In the genomic region with DNA sequence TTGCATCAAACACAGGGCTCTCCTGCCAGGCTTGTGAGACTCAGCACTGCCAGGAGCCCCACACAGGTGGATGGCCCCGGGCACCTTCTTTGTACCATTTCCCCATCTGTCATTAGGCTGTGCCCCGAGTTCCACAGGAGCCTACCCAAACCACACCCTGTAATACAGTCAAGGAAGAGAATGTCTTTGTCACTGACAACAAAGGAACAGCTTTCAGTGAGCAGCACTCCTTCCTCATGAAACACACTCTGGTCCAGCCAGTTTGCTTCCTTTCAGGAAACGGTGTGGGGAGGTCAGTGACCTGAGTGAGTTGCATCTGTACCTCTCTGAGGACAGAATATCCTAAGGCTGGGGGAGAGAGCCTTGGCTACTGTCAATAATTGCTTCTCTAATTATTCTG, we compare ENCODE assay signal across 27 cellular contexts. TPM values are rescaled to one million over a fixed set of nuclear protein-coding genes. Genes with fewer than 3 reads are reported as not detected.
DNase-seq lines count a peak whose midpoint lies in the region; ATAC-seq and TF ChIP-seq lines count a peak whose summit lies in the region.
"Had no signal": no experiment of that assay in that cellular context is flagged by ENCODE, and none has a peak within 500 bp of the region (broad histone marks: within the 10 kb centered on the region; RNA-seq: fewer than 3 reads in every experiment).

No MANE protein-coding gene starts in this region.

- no peak overlapping the region for H2AFZ ChIP-seq in neural progenitor cell (replicated peaks)

- no peak overlapping the region for H3K4me2 ChIP-seq in neural progenitor cell

- no peaks in the 10 kb centered on the region for H3K79me2 ChIP-seq in neural progenitor cell (ENCODE audit: low read depth)

- no peak overlapping the region for H3K27ac ChIP-seq in neural progenitor cell
- H3K27ac ChIP-seq: 22Rv1 had no signal

- DNase-seq in NCI-H1417 (lab: John Stamatoyannopoulos, UW) (peak in 2 of 3 experiments; percentile 5 to 50), NCI-H1417 treated with DMSO at 0.1 percent for 48 hours (lab: John Stamatoyannopoulos, UW) (no peak), NCI-H146 (lab: John Stamatoyannopoulos, UW) (peak; percentile 11), epithelial cell of esophagus (ENCODE audit: low read depth) (peak; percentile 55), neural progenitor cell (ENCODE audit: low spot score) (peak; percentile 25), NCI-H2171 treated with DMSO at 0.1 percent for 48 hours (lab: John Stamatoyannopoulos, UW) (no peak), HUDEP-2 (lab: John Stamatoyannopoulos, UW; ENCODE audit: unreplicated experiment in 76 of 76) (no peak)
- DNase-seq: activated CD4-positive, alpha-beta T cell treated with anti-CD3 and anti-CD28 coated beads, Interleukin-2, amount 50 U/mL, for 48 hours; activated CD8-positive, alpha-beta memory T cell treated with anti-CD3 and anti-CD28 coated beads, Interleukin-2, amount 50 U/mL, for 48 hours; activated naive CD8-positive, alpha-beta T cell treated with anti-CD3 and anti-CD28 coated beads for 36 hours; CD8-positive, alpha-beta T cell; DMS53; endodermal cell; hippocampal formation; NCI-H1105; NCI-H2107; NCI-H510A; nucleus accumbens; stimulated activated CD4-positive, alpha-beta T cell treated with anti-CD3 and anti-CD28 coated beads, Interleukin-4, amount 100 ng/mL, for 4 hours; stimulated activated naive CD8-positive, alpha-beta T cell treated with anti-CD3 and anti-CD28 coated beads, Interleukin-15, Interleukin-2, amounts not matched to agents 100 U/mL and 50 U/mL, for 24 hours; thyroid gland had no signal

- ATAC-seq in HG03159 (IDR thresholded peaks at IDR 0.05; ENCODE audit: unreplicated experiment), result no peak
- ATAC-seq: CD8-positive, alpha-beta T cell; HCT116; stimulated activated naive CD8-positive, alpha-beta T cell treated with anti-CD3 and anti-CD28 coated beads, Interleukin-15, Interleukin-2, amounts not matched to agents 100 U/mL and 50 U/mL, for 24 hours had no signal

- peaks cover 4% of the 10 kb centered on the region for H3K27me3 Mint-ChIP-seq in neural progenitor cell (ENCODE audit: insufficient read depth, low read depth)

- TF ChIP-seq CTCF in epithelial cell of esophagus (IDR thresholded peaks at IDR 0.05; ENCODE audit: insufficient read depth, low read depth, low read length, missing control alignments) (no peak), neural progenitor cell (IDR thresholded peaks at IDR 0.05) (no peak)

- no peaks in the 10 kb centered on the region for H3F3A ChIP-seq in neural progenitor cell (ENCODE audit: low read depth)

- H4K20me1 ChIP-seq in neural progenitor cell (ENCODE audit: low read depth), result no peaks in the 10 kb centered on the region

- no peak overlapping the region for H3K27ac Mint-ChIP-seq in neural progenitor cell
- H3K27ac Mint-ChIP-seq: activated naive CD8-positive, alpha-beta T cell treated with anti-CD3 and anti-CD28 coated beads for 36 hours; activated T-helper 2 cell treated with anti-CD3 and anti-CD28 coated beads, Interferon-gamma antibody, Interleukin-2, Interleukin-4, amounts not matched to agents 10 μg/mL and 5 μg/mL and 100 μg/mL, durations not matched to agents 14 hours and 24 hours and 36 hours; CD8-positive, alpha-beta T cell; endodermal cell; memory B cell; T-helper 2 cell treated with Interferon-gamma antibody and Interleukin-4, amounts not matched to agents 5 μg/mL and 100 μg/mL, for 36 hours had no signal

- H3K9me3 Mint-ChIP-seq in neural progenitor cell, result no peaks in the 10 kb centered on the region
- H3K9me3 Mint-ChIP-seq: activated naive CD8-positive, alpha-beta T cell treated with anti-CD3 and anti-CD28 coated beads for 36 hours; activated T-helper 2 cell treated with anti-CD3 and anti-CD28 coated beads, Interferon-gamma antibody, Interleukin-2, Interleukin-4, amounts not matched to agents 10 μg/mL and 5 μg/mL and 100 μg/mL, durations not matched to agents 14 hours and 24 hours and 36 hours; CD8-positive, alpha-beta T cell; endodermal cell; memory B cell; T-helper 2 cell treated with Interferon-gamma antibody and Interleukin-4, amounts not matched to agents 5 μg/mL and 100 μg/mL, for 36 hours had no signal

- H3K36me3 ChIP-seq in neural progenitor cell, result no peaks in the 10 kb centered on the region
- H3K36me3 ChIP-seq: thyroid gland had no signal

- H3K9ac ChIP-seq in neural progenitor cell, result no peak overlapping the region

- peaks cover 2% of the 10 kb centered on the region for H3K4me1 Mint-ChIP-seq in neural progenitor cell
- H3K4me1 Mint-ChIP-seq: activated naive CD8-positive, alpha-beta T cell treated with anti-CD3 and anti-CD28 coated beads for 36 hours had no signal

- peaks cover 4% of the 10 kb centered on the region for H3K27me3 ChIP-seq in neural progenitor cell
- H3K27me3 ChIP-seq: thyroid gland had no signal

- H3K9me3 ChIP-seq in neural progenitor cell (ENCODE audit: low read depth), result no peaks in the 10 kb centered on the region
- H3K9me3 ChIP-seq: thyroid gland had no signal

- H3K4me1 ChIP-seq in neural progenitor cell, result no peaks in the 10 kb centered on the region

- no peak overlapping the region for H3K4me3 Mint-ChIP-seq in neural progenitor cell
- H3K4me3 Mint-ChIP-seq: activated naive CD8-positive, alpha-beta T cell treated with anti-CD3 and anti-CD28 coated beads for 36 hours; CD8-positive, alpha-beta T cell; endodermal cell; memory B cell; T-helper 2 cell treated with Interferon-gamma antibody and Interleukin-4, amounts not matched to agents 5 μg/mL and 100 μg/mL, for 36 hours had no signal

- H3K36me3 Mint-ChIP-seq in neural progenitor cell, result no peaks in the 10 kb centered on the region
- H3K36me3 Mint-ChIP-seq: activated naive CD8-positive, alpha-beta T cell treated with anti-CD3 and anti-CD28 coated beads for 36 hours; CD8-positive, alpha-beta T cell; memory B cell had no signal

- no peak overlapping the region for H3K4me3 ChIP-seq in epithelial cell of esophagus (ENCODE audit: low read length)
- no peak overlapping the region for H3K4me3 ChIP-seq in neural progenitor cell
- H3K4me3 ChIP-seq: thyroid gland had no signal

RNA-seq across cellular contexts. Expression of gene LNX1, which starts 53.7 kb away (rescaled TPM):
- 0.34 and 0.43 TPM in 2 replicates for total RNA-seq in neural progenitor cell (ENCODE audit: low replicate concordance)
- total RNA-seq: activated naive CD8-positive, alpha-beta T cell treated with anti-CD3 and anti-CD28 coated beads for 36 hours; activated T-helper 2 cell treated with anti-CD3 and anti-CD28 coated beads, Interferon-gamma antibody, Interleukin-2, Interleukin-4, amounts not matched to agents 10 μg/mL and 5 μg/mL and 100 μg/mL, durations not matched to agents 14 hours and 24 hours and 36 hours; CD8-positive, alpha-beta T cell had no signal

Comparison
In these comparisons a context has a peak if more than half of its experiments do, and no peak if none do; other contexts are left out.
1. DNase-seq: peak in NCI-H1417 (2 of 3), NCI-H146 (single experiment), epithelial cell of esophagus (single experiment) and neural progenitor cell (single experiment); none in NCI-H1417 treated with DMSO at 0.1 percent for 48 hours (single experiment), NCI-H2171 treated with DMSO at 0.1 percent for 48 hours (single experiment) and HUDEP-2 (0 of 76).